In genomic region chr9:136597141-136597885, GRCh38 we compare ENCODE assay signal across 1 cellular context.
TF ChIP-seq lines count a peak whose summit lies in the region.

No MANE protein-coding gene starts in this region.

TF ChIP-seq in GM23338, 12 proteins besides CTCF, POLR2A, EP300 and RAD21:
- TF ChIP-seq ETS1 (IDR thresholded peaks at IDR 0.05) (no peak), CREB1 (CRISPR knock-in tag; IDR thresholded peaks at IDR 0.05; ENCODE audit: low read depth) (no peak), ZNF114 (CRISPR knock-in tag; IDR thresholded peaks at IDR 0.05) (no peak), ZNF462 (CRISPR knock-in tag; IDR thresholded peaks at IDR 0.05) (no peak), REST (IDR thresholded peaks at IDR 0.05; ENCODE audit: unreplicated experiment) (no peak), STAT1 (IDR thresholded peaks at IDR 0.05; ENCODE audit: unreplicated experiment) (no peak)
